In genomic region chr2:171403181-171403580, GRCh38 we compare ENCODE assay signal across 1 cellular context.
TF ChIP-seq lines count a peak whose summit lies in the region.

No MANE protein-coding gene starts in this region.

TF ChIP-seq in endothelial cell of umbilical vein, 7 proteins besides CTCF, POLR2A, EP300 and RAD21:
- TF ChIP-seq MYC (IDR thresholded peaks at IDR 0.05; ENCODE audit: low read depth, low read length) = no peak
- TF ChIP-seq POLR2AphosphoS5 (IDR thresholded peaks at IDR 0.05; ENCODE audit: insufficient read depth, low read depth, low read length) = peak; percentile 75
- no peak for TF ChIP-seq MAX (IDR thresholded peaks at IDR 0.05; ENCODE audit: insufficient read depth, insufficient read length)
- TF ChIP-seq JUN (IDR thresholded peaks at IDR 0.05; ENCODE audit: borderline replicate concordance, insufficient read depth, insufficient read length, low read depth) = peak; percentile 70
- TF ChIP-seq FOS (IDR thresholded peaks at IDR 0.05; ENCODE audit: borderline replicate concordance, insufficient read depth, low read length) = peak; percentile 80
- no peak for TF ChIP-seq EZH2 (IDR thresholded peaks at IDR 0.05; ENCODE audit: borderline replicate concordance, low read depth, low read length, severe bottlenecking)
- TF ChIP-seq GATA2 (IDR thresholded peaks at IDR 0.05; ENCODE audit: insufficient read depth, insufficient read length, low read depth, low read length) = peak; percentile 81
